8 cellular contexts compared by ENCODE assay signal in the genomic region with DNA sequence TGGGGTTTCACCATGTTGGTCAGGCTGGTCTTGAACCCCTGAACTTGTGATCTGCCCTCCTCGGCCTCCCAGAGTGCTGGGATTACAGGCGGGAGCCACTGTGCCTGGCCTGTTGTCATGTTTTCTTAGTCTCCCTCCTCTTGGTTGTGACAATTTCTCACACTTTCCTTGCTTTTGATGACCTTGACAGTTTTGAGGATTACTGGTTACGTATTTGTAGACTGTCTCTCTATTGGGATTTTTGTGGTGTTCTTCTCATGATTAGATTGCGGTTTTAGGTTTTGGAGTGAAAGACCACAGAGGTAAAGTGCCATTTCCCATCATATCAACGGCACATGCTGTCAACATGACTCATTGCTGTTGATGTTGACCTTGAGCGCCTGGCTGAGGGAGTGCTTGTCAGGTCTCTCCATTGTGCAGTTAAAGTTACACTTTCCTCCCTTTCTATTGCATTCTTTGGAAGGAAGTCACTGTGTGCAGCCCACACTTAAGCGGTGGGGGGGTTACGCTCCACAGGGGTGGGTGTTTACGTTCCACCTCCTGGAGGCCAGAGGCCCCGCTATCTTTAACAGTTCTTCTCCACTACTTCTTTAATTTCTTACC. TPM values are rescaled to one million over a fixed set of nuclear protein-coding genes. Genes with fewer than 3 reads are reported as not detected.
DNase-seq lines count a peak whose midpoint lies in the region; ATAC-seq and TF ChIP-seq lines count a peak whose summit lies in the region.

No MANE protein-coding gene starts in this region.

- intact Hi-C loops in IMR-90 (cut with micrococcal nuclease) (no loop called here), right cardiac atrium (cut with DNase I) (no loop called here)

- no peak overlapping the region for H2AFZ ChIP-seq in IMR-90 (replicated peaks; ENCODE audit: low read length, poor library complexity)

- peak overlapping the region; percentile 27 for H3K4me3 Mint-ChIP-seq in type B pancreatic cell

- H3K9ac ChIP-seq in IMR-90 (ENCODE audit: low read depth, low read length), result no peak overlapping the region

- CTCF ChIA-PET in IMR-90 (lab: Yijun Ruan, JAX), result no interaction called here

- H3K27me3 ChIP-seq in IMR-90 (ENCODE audit: control insufficient read depth, insufficient read depth, low read length) (peaks cover 73% of the 10 kb centered on the region), right cardiac atrium (ENCODE audit: control insufficient read depth, insufficient read depth) (peaks cover 2% of the 10 kb centered on the region)

- peak overlapping the region; percentile 31; the same call in 1 of the 2 replicates for H3K4me2 ChIP-seq in IMR-90 (ENCODE audit: low read depth, low read length)

- dilution Hi-C loops in IMR-90 (cut with HindIII; ENCODE audit: low sequenced_read_pairs, unreplicated experiment), result no loop called here

- H3K9me3 Mint-ChIP-seq in type B pancreatic cell, result no peaks in the 10 kb centered on the region

- no peak overlapping the region for H2AK9ac ChIP-seq in IMR-90 (replicated peaks; ENCODE audit: low read depth, low read length, poor library complexity)

- H3K9me3 ChIP-seq in IMR-90 (ENCODE audit: control insufficient read depth, insufficient read depth, low read length) (no peaks in the 10 kb centered on the region), right cardiac atrium (ENCODE audit: control insufficient read depth, low read length) (no peaks in the 10 kb centered on the region)

- H3K4me1 Mint-ChIP-seq in type B pancreatic cell (ENCODE audit: unreplicated experiment), result peaks cover 44% of the 10 kb centered on the region

- WGBS in IMR-90 (ENCODE audit: extremely low coverage in 2 of 2, insufficient read length in 1 of 2), 2 experiments, result 0% methylated on average over 1 of the region's 10 CpGs; no CpG with 5 or more reads in 1 of the 2 experiments
- WGBS in right cardiac atrium, result 44% methylated on average over 10 of the region's 10 CpGs

- H4K5ac ChIP-seq in IMR-90 (ENCODE audit: low read depth, low read length), result no peak overlapping the region

- H2BK5ac ChIP-seq in IMR-90 (ENCODE audit: low read depth, low read length, poor library complexity, severe bottlenecking), result no peak overlapping the region

- H3K4ac ChIP-seq in IMR-90 (ENCODE audit: low read depth, low read length), result no peak overlapping the region

- no peak overlapping the region for H3K14ac ChIP-seq in IMR-90 (replicated peaks; ENCODE audit: low read depth, low read length)

- no peak overlapping the region for H3K56ac ChIP-seq in IMR-90 (ENCODE audit: extremely low read depth, insufficient read depth, low read length)

- no peaks in the 10 kb centered on the region for H3K36me3 ChIP-seq in IMR-90 (ENCODE audit: control insufficient read depth, insufficient read depth, low read length)

- no peaks in the 10 kb centered on the region for H3K79me1 ChIP-seq in IMR-90 (ENCODE audit: low read depth in 1 of 2, low read length in 2 of 2)

- no peak overlapping the region for H4K91ac ChIP-seq in IMR-90 (ENCODE audit: insufficient read depth, low read depth, low read length)

- in situ Hi-C loops in IMR-90 (cut with MboI; ENCODE audit: low sequenced_read_pairs), result no loop called here

- no peak for TF ChIP-seq POLR2A in IMR-90 (IDR thresholded peaks at IDR 0.05; ENCODE audit: low read depth, low read length)

- H3K4me1 ChIP-seq in IMR-90 (ENCODE audit: control insufficient read depth, insufficient read depth, low read length), result 0 out of 2 replicates have a peak, but pooled peaks cover 2% of the 10 kb centered on the region
- H3K4me1 ChIP-seq in right cardiac atrium (ENCODE audit: control insufficient read depth, insufficient read depth, low read length), result no peaks in the 10 kb centered on the region

- no peak overlapping the region for H2BK15ac ChIP-seq in IMR-90 (ENCODE audit: low read depth, low read length)

- ATAC-seq in IMR-90 (ENCODE audit: low read depth) (peak; percentile 96), right cardiac atrium (peak; percentile 37 to 68)

- peak; percentile 22 for DNase-seq in COLO668 (lab: John Stamatoyannopoulos, UW; ENCODE audit: unreplicated experiment)
- peak; percentile 94 for DNase-seq in IMR-90
- peak; percentile 35 for DNase-seq in activated CD8-positive, alpha-beta memory T cell treated with anti-CD3 and anti-CD28 coated beads, Interleukin-2, amount 50 U/mL, for 4 hours
- DNase-seq in right cardiac atrium, result no peak
- no peak for DNase-seq in type B pancreatic cell (ENCODE audit: extremely low spot score, unreplicated experiment)
- no peak for DNase-seq in NCI-H187 treated with DMSO at 0.1 percent for 48 hours (lab: John Stamatoyannopoulos, UW)
- DNase-seq in NCI-H1105 (lab: John Stamatoyannopoulos, UW), result no peak
- DNase-seq in retina, result no peak

- H2AK5ac ChIP-seq in IMR-90 (ENCODE audit: low read depth, low read length), result no peak overlapping the region

- TF ChIP-seq RAD21 in IMR-90 (IDR thresholded peaks at IDR 0.05; ENCODE audit: low read length), result no peak

- no peak overlapping the region for H3K23ac ChIP-seq in IMR-90 (ENCODE audit: low read depth, low read length)

- no peak overlapping the region for H3K18ac ChIP-seq in IMR-90 (ENCODE audit: low read depth, low read length)

- no peak overlapping the region for H4K8ac ChIP-seq in IMR-90 (ENCODE audit: low read depth in 2 of 2, low read length in 2 of 2)

- H2BK20ac ChIP-seq in IMR-90 (ENCODE audit: low read depth, low read length), result no peak overlapping the region

- H3K27ac ChIP-seq in IMR-90 (ENCODE audit: insufficient read depth, low read length), result no peak overlapping the region
- no peak overlapping the region for H3K27ac ChIP-seq in right cardiac atrium (ENCODE audit: low read length)

- no TSS peak for BruUV-seq in IMR-90 (replicated peaks; lab: Mats Ljungman, UMichigan)

- TF ChIP-seq CTCF in IMR-90 (conservative IDR thresholded peaks at IDR 0.05; ENCODE audit: low read depth, low read length), result no peak
- TF ChIP-seq CTCF in type B pancreatic cell (conservative IDR thresholded peaks at IDR 0.05), result no peak

- H2BK120ac ChIP-seq in IMR-90 (ENCODE audit: low read depth, low read length), result no peak overlapping the region

- peaks cover 44% of the 10 kb centered on the region; the same call in 1 of the 2 replicates for H4K20me1 ChIP-seq in IMR-90 (ENCODE audit: insufficient read depth, low read length)

- H3K27me3 Mint-ChIP-seq in type B pancreatic cell, result peaks cover 7% of the 10 kb centered on the region

- H3K27ac Mint-ChIP-seq in type B pancreatic cell, result peak overlapping the region; percentile 68

- POLR2A ChIA-PET in IMR-90 (lab: Charles Lee; ENCODE audit: unreplicated experiment), result interaction anchor here (0.6 kb wide), 1 partner anchor 650 kb away, joined by 4 read pairs; no protein-coding TSS in a partner anchor

- H3K4me3 ChIP-seq in IMR-90 (ENCODE audit: insufficient read depth, low read depth, low read length), result no peak overlapping the region
- H3K4me3 ChIP-seq in right cardiac atrium (ENCODE audit: low read length), result no peak overlapping the region

- no peaks in the 10 kb centered on the region; the same call in 1 of the 2 replicates for H3K9me1 ChIP-seq in IMR-90 (ENCODE audit: insufficient read depth, low read length)

- no peaks in the 10 kb centered on the region for H3K36me3 Mint-ChIP-seq in type B pancreatic cell

TF ChIP-seq in IMR-90, 13 proteins besides CTCF, POLR2A, EP300 and RAD21:
- TF ChIP-seq MAFK (IDR thresholded peaks at IDR 0.05; ENCODE audit: low read depth, low read length) (peak; percentile 81), MAZ (IDR thresholded peaks at IDR 0.05; ENCODE audit: borderline replicate concordance, low read depth, low read length) (peak; percentile 80), BHLHE40 (IDR thresholded peaks at IDR 0.05; ENCODE audit: low read depth, low read length) (peak; percentile 97), RFX5 (IDR thresholded peaks at IDR 0.05; ENCODE audit: low read depth, low read length) (no peak), FOS (IDR thresholded peaks at IDR 0.05; ENCODE audit: low read depth, low read length) (peak; percentile 71), CHD1 (IDR thresholded peaks at IDR 0.05; ENCODE audit: low read depth, low read length) (no peak), MXI1 (IDR thresholded peaks at IDR 0.05; ENCODE audit: borderline replicate concordance, low read depth, low read length) (no peak)

RNA-seq across cellular contexts. Expression of gene NEURL1, which starts 10.8 kb away (rescaled TPM):
- total RNA-seq in IMR-90 (2012; rRNA removed), result 0.28 and 0.36 TPM in 2 replicates
- 0.82 and 1.5 TPM in 2 replicates for polyA plus RNA-seq in IMR-90 (2012; rRNA removed)
- 0.25 and 1.3 TPM in 2 replicates for polyA plus RNA-seq in IMR-90 (2012; cell fraction: cytosol; rRNA removed)
- polyA plus RNA-seq in IMR-90 (2012; cell fraction: nucleus; rRNA removed; ENCODE audit: low replicate concordance), result 2.0 and 3.6 TPM in 2 replicates
- total RNA-seq in right cardiac atrium, result under 1 TPM; 0.11 to 0.20 (median 0.14) TPM
- polyA plus RNA-seq in right cardiac atrium, result 0.16 TPM
- 38.3 and 102 TPM in 2 replicates for total RNA-seq in type B pancreatic cell (ENCODE audit: low replicate concordance)

RNA-seq across cellular contexts. Expression of gene CALHM3, which starts 25.2 kb away (rescaled TPM):
- total RNA-seq in IMR-90 (2012; rRNA removed), result not detected in 2 replicates
- not detected in 2 replicates for polyA plus RNA-seq in IMR-90 (2012; rRNA removed)
- polyA plus RNA-seq in IMR-90 (2012; cell fraction: cytosol; rRNA removed), result not detected in 2 replicates
- not detected in 2 replicates for polyA plus RNA-seq in IMR-90 (2012; cell fraction: nucleus; rRNA removed; ENCODE audit: low replicate concordance)
- not detected for total RNA-seq in right cardiac atrium
- polyA plus RNA-seq in right cardiac atrium, result not detected
- total RNA-seq in type B pancreatic cell (ENCODE audit: low replicate concordance), result 3.3 and 20.3 TPM in 2 replicates

RNA-seq across cellular contexts. Expression of gene CALHM1, which starts 45.6 kb away (rescaled TPM):
- total RNA-seq in IMR-90 (2012; rRNA removed), result not detected in 2 replicates
- not detected in 2 replicates for polyA plus RNA-seq in IMR-90 (2012; rRNA removed)
- polyA plus RNA-seq in IMR-90 (2012; cell fraction: cytosol; rRNA removed), result not detected in 2 replicates
- polyA plus RNA-seq in IMR-90 (2012; cell fraction: nucleus; rRNA removed; ENCODE audit: low replicate concordance), result not detected in 2 replicates
- total RNA-seq in right cardiac atrium, result not detected
- not detected for polyA plus RNA-seq in right cardiac atrium
- total RNA-seq in type B pancreatic cell (ENCODE audit: low replicate concordance), result 0.17 TPM in 1 of 2 replicates, not detected in the other

RNA-seq across cellular contexts. Expression of gene CALHM2, which starts 52.1 kb away (rescaled TPM):
- total RNA-seq in IMR-90 (2012; rRNA removed) (2.2 and 2.5 TPM in 2 replicates), right cardiac atrium (10 to 100 TPM; 24.6 to 31.9 (median 30.3) TPM), type B pancreatic cell (ENCODE audit: low replicate concordance) (3.5 and 27.8 TPM in 2 replicates)
- polyA plus RNA-seq in IMR-90 (2012; rRNA removed) (7.9 and 9.0 TPM in 2 replicates), right cardiac atrium (22.1 TPM)
- polyA plus RNA-seq in IMR-90 (2012; cell fraction: cytosol; rRNA removed), result 7.2 and 13.4 TPM in 2 replicates
- 7.4 and 12.8 TPM in 2 replicates for polyA plus RNA-seq in IMR-90 (2012; cell fraction: nucleus; rRNA removed; ENCODE audit: low replicate concordance)

Comparison
In these comparisons a context has a peak if more than half of its experiments do, and no peak if none do; other contexts are left out.
1. DNase-seq: peak in COLO668 (single experiment), IMR-90 (single experiment) and activated CD8-positive, alpha-beta memory T cell treated with anti-CD3 and anti-CD28 coated beads, Interleukin-2, amount 50 U/mL, for 4 hours (single experiment); none in right cardiac atrium (0 of 3), type B pancreatic cell (single experiment), NCI-H187 treated with DMSO at 0.1 percent for 48 hours (single experiment), NCI-H1105 (single experiment) and retina (single experiment).
2. RNA of gene NEURL1, which starts 10.8 kb away (total RNA-seq): 38.3 to 102 TPM in type B pancreatic cell; 0.28 to 0.36 TPM in IMR-90 and 0.11 to 0.20 TPM in right cardiac atrium; every median in the first group is over 10 times any median in the second.